12 cellular contexts compared by ENCODE assay signal in the genomic region with DNA sequence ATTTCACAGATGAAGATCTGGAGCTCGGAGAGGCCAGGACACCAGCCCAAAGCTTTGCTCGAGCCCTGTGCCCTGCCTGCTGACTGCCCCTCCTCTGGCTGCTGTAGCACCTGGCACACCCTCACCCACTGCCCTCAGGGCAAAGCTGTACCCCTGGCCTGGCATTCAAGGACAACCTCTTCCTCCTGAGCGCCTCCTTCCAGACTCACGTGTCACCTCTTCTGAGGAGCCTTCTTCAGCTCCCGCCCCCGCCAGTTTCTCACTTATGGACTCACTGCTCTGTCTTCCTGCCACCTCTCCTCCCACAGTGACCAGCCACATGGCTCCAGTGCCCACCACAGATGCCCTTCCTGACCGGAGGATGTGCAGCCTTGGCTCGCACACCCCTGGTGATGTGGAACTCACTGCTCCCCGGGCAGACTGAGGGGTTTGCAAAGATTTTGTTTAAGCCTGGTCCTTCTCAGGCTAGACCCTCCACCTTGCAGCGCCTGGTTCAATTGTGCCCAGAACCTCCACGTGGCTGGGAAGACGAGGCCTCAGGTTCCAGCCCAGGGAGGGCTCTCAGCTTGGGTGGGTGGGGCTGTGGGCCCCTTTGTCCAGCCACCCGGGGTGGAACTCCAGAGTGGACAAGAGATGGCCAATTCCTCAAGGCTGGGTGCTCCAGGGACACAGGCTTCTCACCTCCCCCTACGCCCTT. TPM values are rescaled to one million over a fixed set of nuclear protein-coding genes. Genes with fewer than 3 reads are reported as not detected.
A peak's percentile ranks its signal among the peaks of the same experiment; 100 is the strongest.
DNase-seq lines count a peak whose midpoint lies in the region; ATAC-seq, FAIRE-seq and TF ChIP-seq lines count a peak whose summit lies in the region.
"Had no signal": no experiment of that assay in that cellular context is flagged by ENCODE, and none has a peak within 500 bp of the region (broad histone marks: within the 10 kb centered on the region; RNA-seq: fewer than 3 reads in every experiment).

No MANE protein-coding gene starts in this region.

- H3K9me2 ChIP-seq in GM23248 (ENCODE audit: insufficient read depth), result no peaks in the 10 kb centered on the region

- H3K9ac ChIP-seq in GM23248, result no peak overlapping the region

- peaks cover 9% of the 10 kb centered on the region for H3K4me1 Mint-ChIP-seq in activated naive CD8-positive, alpha-beta T cell treated with anti-CD3 and anti-CD28 coated beads, Interleukin-2, amount 10 ng/mL, durations not matched to agents 7 days and 5 days
- peaks cover 4% of the 10 kb centered on the region for H3K4me1 Mint-ChIP-seq in activated naive CD8-positive, alpha-beta T cell treated with anti-CD3 and anti-CD28 coated beads for 36 hours
- peaks cover 19% of the 10 kb centered on the region for H3K4me1 Mint-ChIP-seq in activated CD8-positive, alpha-beta T cell treated with anti-CD3 and anti-CD28 coated beads, Interleukin-2, amount 10 ng/mL, durations not matched to agents 7 days and 5 days (ENCODE audit: low read depth)

- peaks cover 9% of the 10 kb centered on the region for H3K36me3 Mint-ChIP-seq in activated naive CD8-positive, alpha-beta T cell treated with anti-CD3 and anti-CD28 coated beads, Interleukin-2, amount 10 ng/mL, durations not matched to agents 7 days and 5 days
- no peaks in the 10 kb centered on the region for H3K36me3 Mint-ChIP-seq in activated naive CD8-positive, alpha-beta T cell treated with anti-CD3 and anti-CD28 coated beads for 36 hours
- H3K36me3 Mint-ChIP-seq in activated CD8-positive, alpha-beta T cell treated with anti-CD3 and anti-CD28 coated beads, Interleukin-2, amount 10 ng/mL, durations not matched to agents 7 days and 5 days (ENCODE audit: low read depth), result no peaks in the 10 kb centered on the region
- H3K36me3 Mint-ChIP-seq: CD4-positive, CD25-positive, alpha-beta regulatory T cell had no signal

- no peak for TF ChIP-seq POLR2A in GM12891 (IDR thresholded peaks at IDR 0.05; ENCODE audit: low read depth, low read length)

- POLR2A ChIA-PET in activated naive CD8-positive, alpha-beta T cell treated with anti-CD3 and anti-CD28 coated beads, Interleukin-2, amount 10 ng/mL, durations not matched to agents 7 days and 5 days (lab: Charles Lee), result interaction anchor here (1.5 to 1.7 kb wide), 2 partner anchors 29 to 38 kb away, joined by 3 to 5 read pairs; no protein-coding TSS in a partner anchor
- POLR2A ChIA-PET in activated CD8-positive, alpha-beta T cell treated with anti-CD3 and anti-CD28 coated beads, Interleukin-2, amount 10 ng/mL, durations not matched to agents 7 days and 5 days (lab: Charles Lee), result no interaction called here
- POLR2A ChIA-PET in GM10248 (lab: Yijun Ruan, JAX), result no interaction called here

- H3K27ac Mint-ChIP-seq in activated naive CD8-positive, alpha-beta T cell treated with anti-CD3 and anti-CD28 coated beads, Interleukin-2, amount 10 ng/mL, durations not matched to agents 7 days and 5 days, result peak overlapping the region; percentile 65
- H3K27ac Mint-ChIP-seq in activated naive CD8-positive, alpha-beta T cell treated with anti-CD3 and anti-CD28 coated beads for 36 hours, result no peak overlapping the region
- H3K27ac Mint-ChIP-seq in activated CD8-positive, alpha-beta T cell treated with anti-CD3 and anti-CD28 coated beads, Interleukin-2, amount 10 ng/mL, durations not matched to agents 7 days and 5 days, result peak overlapping the region; percentile 81
- H3K27ac Mint-ChIP-seq: CD4-positive, CD25-positive, alpha-beta regulatory T cell had no signal

- ATAC-seq in activated naive CD8-positive, alpha-beta T cell treated with anti-CD3 and anti-CD28 coated beads, Interleukin-2, amount 10 ng/mL, durations not matched to agents 7 days and 5 days (ENCODE audit: low read depth), result peak; percentile 13
- peak; percentile 12 for ATAC-seq in activated CD8-positive, alpha-beta T cell treated with anti-CD3 and anti-CD28 coated beads, Interleukin-2, amount 10 ng/mL, durations not matched to agents 7 days and 5 days
- peak; percentile 22 for ATAC-seq in sciatic nerve

- no peak overlapping the region for H3K4me3 ChIP-seq in GM23248

- H3K79me2 ChIP-seq in GM23248 (ENCODE audit: insufficient read depth), result no peaks in the 10 kb centered on the region

- no peaks in the 10 kb centered on the region for H3F3A ChIP-seq in GM23248 (ENCODE audit: insufficient read depth)

- peaks cover 7% of the 10 kb centered on the region for H3K27me3 Mint-ChIP-seq in activated naive CD8-positive, alpha-beta T cell treated with anti-CD3 and anti-CD28 coated beads, Interleukin-2, amount 10 ng/mL, durations not matched to agents 7 days and 5 days
- H3K27me3 Mint-ChIP-seq in activated naive CD8-positive, alpha-beta T cell treated with anti-CD3 and anti-CD28 coated beads for 36 hours, result no peaks in the 10 kb centered on the region
- peaks cover 3% of the 10 kb centered on the region for H3K27me3 Mint-ChIP-seq in activated CD8-positive, alpha-beta T cell treated with anti-CD3 and anti-CD28 coated beads, Interleukin-2, amount 10 ng/mL, durations not matched to agents 7 days and 5 days (ENCODE audit: low read depth)
- H3K27me3 Mint-ChIP-seq: CD4-positive, CD25-positive, alpha-beta regulatory T cell had no signal

- in situ Hi-C loops in GM23248 (cut with MboI), result no loop called here

- peaks cover 2% of the 10 kb centered on the region; the same call in 1 of the 2 replicates for H3K27me3 ChIP-seq in GM23248 (replicated peaks; ENCODE audit: insufficient read depth)

- intact Hi-C loops in sciatic nerve (cut with DNase I), result loop anchor here (5.0 kb wide), 1 partner anchor 313 kb away; a partner anchor contains a TSS

- peaks cover 15% of the 10 kb centered on the region for H3K9me3 Mint-ChIP-seq in activated naive CD8-positive, alpha-beta T cell treated with anti-CD3 and anti-CD28 coated beads, Interleukin-2, amount 10 ng/mL, durations not matched to agents 7 days and 5 days
- peaks cover 10% of the 10 kb centered on the region for H3K9me3 Mint-ChIP-seq in activated naive CD8-positive, alpha-beta T cell treated with anti-CD3 and anti-CD28 coated beads for 36 hours
- peaks cover 11% of the 10 kb centered on the region for H3K9me3 Mint-ChIP-seq in activated CD8-positive, alpha-beta T cell treated with anti-CD3 and anti-CD28 coated beads, Interleukin-2, amount 10 ng/mL, durations not matched to agents 7 days and 5 days (ENCODE audit: insufficient read depth)

- no peaks in the 10 kb centered on the region for H3K4me1 ChIP-seq in GM23248 (ENCODE audit: insufficient read depth)

- H3K27ac ChIP-seq in GM23248, result no peak overlapping the region
- H3K27ac ChIP-seq: 22Rv1 had no signal

- no peaks in the 10 kb centered on the region for H3K9me3 ChIP-seq in GM23248 (ENCODE audit: low read depth)

- no peak for TF ChIP-seq CTCF in GM10248 (IDR thresholded peaks at IDR 0.05; ENCODE audit: control extremely low read depth, extremely low read depth, low read depth, missing control alignments)

- 53 to 60% methylated on average over 14 of the region's 14 CpGs for whole genome bisulfite sequencing in GM23248 (ENCODE audit: low coverage in 1 of 2, low lambda C conversion rate in 2 of 2, missing lambda C conversion rate in 2 of 2), 2 experiments

- no peak for DNase-seq in activated naive CD8-positive, alpha-beta T cell treated with anti-CD3 and anti-CD28 coated beads, Interleukin-2, amount 10 ng/mL, durations not matched to agents 7 days and 5 days
- no peak for DNase-seq in activated naive CD8-positive, alpha-beta T cell treated with anti-CD3 and anti-CD28 coated beads for 36 hours
- DNase-seq in GM23248 (peak; percentile 6), sciatic nerve (ENCODE audit: low spot score) (no peak), GM10248 (ENCODE audit: extremely low spot score) (no peak), GM12891 (ENCODE audit: insufficient read length, low spot score) (no peak)
- DNase-seq in activated CD8-positive, alpha-beta T cell treated with anti-CD3 and anti-CD28 coated beads, Interleukin-2, amount 10 ng/mL, durations not matched to agents 7 days and 5 days, result no peak
- no peak for DNase-seq in stimulated activated naive CD4-positive, alpha-beta T cell (lab: John Stamatoyannopoulos, UW)
- DNase-seq: NCI-H2029 treated with DMSO at 0.1 percent for 48 hours, NCI-H2171 had no signal

- no peaks in the 10 kb centered on the region for H3K36me3 ChIP-seq in GM23248 (ENCODE audit: low read depth)

- H3K4me3 Mint-ChIP-seq in activated naive CD8-positive, alpha-beta T cell treated with anti-CD3 and anti-CD28 coated beads, Interleukin-2, amount 10 ng/mL, durations not matched to agents 7 days and 5 days, result no peak overlapping the region
- no peak overlapping the region for H3K4me3 Mint-ChIP-seq in activated naive CD8-positive, alpha-beta T cell treated with anti-CD3 and anti-CD28 coated beads for 36 hours
- H3K4me3 Mint-ChIP-seq in activated CD8-positive, alpha-beta T cell treated with anti-CD3 and anti-CD28 coated beads, Interleukin-2, amount 10 ng/mL, durations not matched to agents 7 days and 5 days, result no peak overlapping the region
- H3K4me3 Mint-ChIP-seq: CD4-positive, CD25-positive, alpha-beta regulatory T cell had no signal

- CTCF ChIA-PET in activated CD8-positive, alpha-beta T cell treated with anti-CD3 and anti-CD28 coated beads, Interleukin-2, amount 10 ng/mL, durations not matched to agents 7 days and 5 days (lab: Charles Lee), result interaction anchor here (0.6 to 2.5 kb wide), 9 partner anchors 8 to 311 kb away, joined by 3 to 12 read pairs (median 6); a partner anchor contains a TSS
- CTCF ChIA-PET in GM10248 (lab: Yijun Ruan, JAX), result interaction anchor here (0.9 to 4.5 kb wide), 13 partner anchors 8 to 1217 kb away, joined by 3 to 41 read pairs (median 5); a partner anchor contains a TSS

- no peak for FAIRE-seq in GM12891 (lab: Jason Lieb, UNC)

- peak overlapping the region; percentile 83 for H3K4me2 ChIP-seq in GM23248 (ENCODE audit: unreplicated experiment)

- no peak overlapping the region for H2AFZ ChIP-seq in GM23248

- no peaks in the 10 kb centered on the region for H4K20me1 ChIP-seq in GM23248 (ENCODE audit: insufficient read depth)

TF ChIP-seq in GM12891, 5 proteins besides CTCF, POLR2A, EP300 and RAD21:
- TF ChIP-seq SPI1 (IDR thresholded peaks at IDR 0.05; ENCODE audit: low read depth, low read length), result no peak
- no peak for TF ChIP-seq POU2F2 (IDR thresholded peaks at IDR 0.05; ENCODE audit: low read depth, low read length)
- no peak for TF ChIP-seq TAF1 (IDR thresholded peaks at IDR 0.05; ENCODE audit: low read depth, low read length)
- no peak for TF ChIP-seq POLR2AphosphoS5 (IDR thresholded peaks at IDR 0.05; ENCODE audit: low read depth, low read length)
- TF ChIP-seq PAX5 (IDR thresholded peaks at IDR 0.05; ENCODE audit: insufficient read depth, low read length, severe bottlenecking), result no peak

RNA-seq across cellular contexts. Expression of a gene that starts 46.6 kb away (rescaled TPM):
- total RNA-seq in activated naive CD8-positive, alpha-beta T cell treated with anti-CD3 and anti-CD28 coated beads, Interleukin-2, amount 10 ng/mL, durations not matched to agents 7 days and 5 days, result 100 to 1,000 TPM; 158 to 165 TPM
- 10 to 100 TPM; 47.4 to 54.8 TPM for total RNA-seq in activated naive CD8-positive, alpha-beta T cell treated with anti-CD3 and anti-CD28 coated beads for 36 hours
- 12.1 and 28.9 TPM in 2 replicates for total RNA-seq in GM23248 (2014; rRNA removed; shearing (Covaris generic))
- polyA plus RNA-seq in GM23248 (2016; fragmentation: Nextera tagmentation; extraction: Ambion mirVana), result 18.4 and 22.9 TPM in 2 replicates
- 100 to 1,000 TPM; 125 to 126 TPM for total RNA-seq in activated CD8-positive, alpha-beta T cell treated with anti-CD3 and anti-CD28 coated beads, Interleukin-2, amount 10 ng/mL, durations not matched to agents 7 days and 5 days
- 133 TPM for total RNA-seq in sciatic nerve
- 24.9 TPM for polyA plus RNA-seq in GM12891 (2012; ENCODE audit: low read depth, missing spikeins)
